10 cellular contexts compared by ENCODE assay signal in the genomic region with DNA sequence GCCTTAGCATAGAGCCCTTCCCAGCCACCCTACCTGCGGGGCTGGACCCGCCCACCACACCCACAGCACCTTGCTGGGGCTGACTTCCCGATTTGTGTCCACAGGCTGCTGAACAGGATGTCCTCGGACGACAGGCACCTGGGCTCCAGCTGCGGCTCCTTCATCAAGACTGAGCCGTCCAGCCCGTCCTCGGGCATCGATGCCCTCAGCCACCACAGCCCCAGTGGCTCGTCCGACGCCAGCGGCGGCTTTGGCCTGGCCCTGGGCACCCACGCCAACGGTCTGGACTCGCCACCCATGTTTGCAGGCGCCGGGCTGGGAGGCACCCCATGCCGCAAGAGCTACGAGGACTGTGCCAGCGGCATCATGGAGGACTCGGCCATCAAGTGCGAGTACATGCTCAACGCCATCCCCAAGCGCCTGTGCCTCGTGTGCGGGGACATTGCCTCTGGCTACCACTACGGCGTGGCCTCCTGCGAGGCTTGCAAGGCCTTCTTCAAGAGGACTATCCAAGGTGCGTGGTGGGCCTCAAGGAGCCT.
"Had no signal": no experiment of that assay in that cellular context is flagged by ENCODE, and none has a peak within 500 bp of the region (broad histone marks: within the 10 kb centered on the region; RNA-seq: fewer than 3 reads in every experiment).

No MANE protein-coding gene starts in this region.

- H3K27ac ChIP-seq: GM23248, HL-60 had no signal

- H3K36me3 ChIP-seq: HAP-1 had no signal

- H2AFZ ChIP-seq: GM23248 had no signal

- H3K4me3 Mint-ChIP-seq: HFFc6, IgD-negative memory B cell had no signal

- H3K36me3 Mint-ChIP-seq: IgD-negative memory B cell had no signal

- H3K9me3 Mint-ChIP-seq: HFFc6, IgD-negative memory B cell had no signal

- FAIRE-seq: H54, HepG2 had no signal

- ATAC-seq: HCT116, HepG2 had no signal

- H3K4me3 ChIP-seq: GM23248, HAP-1 had no signal

- H3K4me1 Mint-ChIP-seq: IgD-negative memory B cell had no signal

- H3K4me1 ChIP-seq: HAP-1 had no signal

- DNase-seq: GM23248, GOT3, HFFc6, KBM-7 had no signal

- H3K9me3 ChIP-seq: HAP-1 had no signal

- H3K27ac Mint-ChIP-seq: HFFc6, IgD-negative memory B cell had no signal

- H3K9ac ChIP-seq: GM23248 had no signal
